ENCODE assay signal across 24 cellular contexts in the genomic region with DNA sequence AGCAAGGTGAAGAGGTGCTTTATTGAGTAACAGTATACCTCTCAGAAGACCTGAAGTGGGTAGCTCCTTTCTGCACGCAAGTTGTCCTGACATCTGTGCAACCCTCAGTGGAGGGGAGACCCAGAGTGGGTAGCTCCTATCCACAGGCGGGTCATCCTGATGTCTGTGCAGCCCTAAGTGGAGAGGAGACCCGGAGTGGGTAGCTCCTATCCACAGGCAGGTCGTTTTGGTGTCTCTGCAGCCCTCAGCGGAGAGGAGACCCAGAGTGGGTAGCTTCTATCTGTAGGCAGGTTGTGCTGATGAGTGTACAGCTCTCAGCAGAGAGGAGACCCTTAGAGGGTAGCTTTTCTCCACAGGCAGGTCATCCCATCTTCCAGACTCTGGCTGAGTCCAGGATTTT.
"Had no signal": no experiment of that assay in that cellular context is flagged by ENCODE, and none has a peak within 500 bp of the region (broad histone marks: within the 10 kb centered on the region; RNA-seq: fewer than 3 reads in every experiment).

No MANE protein-coding gene starts in this region.

- H3K27ac ChIP-seq: coronary artery, epithelial cell of prostate, lower lobe of right lung, sigmoid colon, transverse colon, vagina had no signal

- H3K4me1 ChIP-seq: lower lobe of right lung, sigmoid colon, transverse colon, vagina had no signal

- H3K4me1 Mint-ChIP-seq: activated CD4-positive, alpha-beta T cell treated with anti-CD3 and anti-CD28 coated beads for 36 hours; activated naive CD8-positive, alpha-beta T cell treated with anti-CD3 and anti-CD28 coated beads, Interleukin-2, amount 10 ng/mL, durations not matched to agents 7 days and 5 days; immature natural killer cell; naive B cell; neural crest cell; stimulated activated naive B cell treated with anti-CD40 and anti-IgM and Interleukin-4, amounts not matched to agents 10 μg/mL and 1 μg/mL and 100 μg/mL, for 72 hours; WTC11 had no signal

- H3K9me3 Mint-ChIP-seq: activated naive CD4-positive, alpha-beta T cell treated with anti-CD3 and anti-CD28 coated beads for 36 hours; immature natural killer cell had no signal

- H3K4me2 ChIP-seq: smooth muscle cell had no signal

- ATAC-seq: activated CD4-positive, alpha-beta T cell treated with anti-CD3 and anti-CD28 coated beads for 36 hours; left lobe of liver; lower lobe of right lung; stimulated activated naive B cell treated with anti-CD40 and anti-IgM and Interleukin-4, amounts not matched to agents 10 μg/mL and 1 μg/mL and 100 μg/mL, for 72 hours; WTC11 had no signal

- H3K27me3 Mint-ChIP-seq: activated CD4-positive, alpha-beta T cell treated with anti-CD3 and anti-CD28 coated beads for 36 hours; activated naive CD8-positive, alpha-beta T cell treated with anti-CD3 and anti-CD28 coated beads, Interleukin-2, amount 10 ng/mL, durations not matched to agents 7 days and 5 days; naive B cell; stimulated activated naive B cell treated with anti-CD40 and anti-IgM and Interleukin-4, amounts not matched to agents 10 μg/mL and 1 μg/mL and 100 μg/mL, for 72 hours had no signal

- H3K9me3 ChIP-seq: lower lobe of right lung, sigmoid colon, transverse colon, vagina had no signal

- DNase-seq: activated CD4-positive, alpha-beta T cell treated with anti-CD3 and anti-CD28 coated beads for 36 hours; activated CD4-positive, alpha-beta T cell treated with anti-CD3 and anti-CD28 coated beads, Interleukin-2, amount 50 U/mL, for 48 hours; activated effector memory CD4-positive, alpha-beta T cell treated with Interleukin-2 at 50 U/mL for 16 hours; activated naive CD4-positive, alpha-beta T cell treated with anti-CD3 and anti-CD28 coated beads for 36 hours; activated naive CD8-positive, alpha-beta T cell treated with anti-CD3 and anti-CD28 coated beads, Interleukin-2, amount 10 ng/mL, durations not matched to agents 7 days and 5 days; activated T-cell treated with anti-CD3 and anti-CD28 coated beads, Interleukin-2, amount 50 U/mL, for 48 hours; amniotic stem cell; cerebellar nuclear complex; immature natural killer cell; lower lobe of right lung; naive B cell; occipital lobe; posterior cingulate gyrus; sigmoid colon; stimulated activated CD4-positive, alpha-beta T cell treated with anti-CD3 and anti-CD28 coated beads, Interleukin-15, amount 100 ng/mL, for 24 hours; stimulated activated naive B cell treated with anti-CD40 and anti-IgM and Interleukin-4, amounts not matched to agents 10 μg/mL and 1 μg/mL and 100 μg/mL, for 72 hours; transverse colon had no signal

- H3K4me3 ChIP-seq: coronary artery, lower lobe of right lung, sigmoid colon, smooth muscle cell, transverse colon, vagina had no signal

- H3K27ac Mint-ChIP-seq: activated CD4-positive, alpha-beta T cell treated with anti-CD3 and anti-CD28 coated beads for 36 hours; activated naive CD4-positive, alpha-beta T cell treated with anti-CD3 and anti-CD28 coated beads for 36 hours; activated naive CD8-positive, alpha-beta T cell treated with anti-CD3 and anti-CD28 coated beads, Interleukin-2, amount 10 ng/mL, durations not matched to agents 7 days and 5 days; immature natural killer cell; naive B cell; stimulated activated naive B cell treated with anti-CD40 and anti-IgM and Interleukin-4, amounts not matched to agents 10 μg/mL and 1 μg/mL and 100 μg/mL, for 72 hours; WTC11 had no signal

- H3K27me3 ChIP-seq: sigmoid colon, transverse colon, vagina had no signal

- H3K4me3 Mint-ChIP-seq: activated CD4-positive, alpha-beta T cell treated with anti-CD3 and anti-CD28 coated beads for 36 hours; activated naive CD4-positive, alpha-beta T cell treated with anti-CD3 and anti-CD28 coated beads for 36 hours; activated naive CD8-positive, alpha-beta T cell treated with anti-CD3 and anti-CD28 coated beads, Interleukin-2, amount 10 ng/mL, durations not matched to agents 7 days and 5 days; immature natural killer cell; naive B cell; neural crest cell; stimulated activated naive B cell treated with anti-CD40 and anti-IgM and Interleukin-4, amounts not matched to agents 10 μg/mL and 1 μg/mL and 100 μg/mL, for 72 hours; WTC11 had no signal
